In genomic region chr19:27746691-27747380, GRCh38 we compare ENCODE assay signal across 8 cellular contexts.
DNase-seq lines count a peak whose midpoint lies in the region; ATAC-seq lines count a peak whose summit lies in the region.

No MANE protein-coding gene starts in this region.

- no peak overlapping the region for H3K27ac Mint-ChIP-seq in stimulated activated naive B cell treated with anti-CD40 and anti-IgM and Interleukin-4, amounts not matched to agents 10 μg/mL and 1 μg/mL and 100 μg/mL, for 72 hours

- H3K4me3 Mint-ChIP-seq in stimulated activated naive B cell treated with anti-CD40 and anti-IgM and Interleukin-4, amounts not matched to agents 10 μg/mL and 1 μg/mL and 100 μg/mL, for 72 hours: peak overlapping the region in 1 of 2 donors; percentile 30

- H3K27me3 Mint-ChIP-seq in stimulated activated naive B cell treated with anti-CD40 and anti-IgM and Interleukin-4, amounts not matched to agents 10 μg/mL and 1 μg/mL and 100 μg/mL, for 72 hours: no peaks in the 10 kb centered on the region

- DNase-seq in NCI-H748 (lab: John Stamatoyannopoulos, UW; ENCODE audit: unreplicated experiment) (peak; percentile 27), NCI-H748 treated with DMSO at 0.1 percent for 48 hours (lab: John Stamatoyannopoulos, UW) (no peak), astrocyte of the hippocampus (ENCODE audit: low read depth, low spot score) (peak; percentile 73), iPS-NIHi7 (ENCODE audit: extremely low spot score) (peak; percentile 58), RKO (ENCODE audit: low spot score) (no peak)
- DNase-seq in stimulated activated naive B cell treated with anti-CD40 and anti-IgM and Interleukin-4, amounts not matched to agents 10 μg/mL and 1 μg/mL and 100 μg/mL, for 72 hours: peak; percentile 4
- no peak for DNase-seq in NK-92 treated with Interleukin-12 subunit alpha and Interleukin-12 subunit beta, amount 100 ng/mL, for 24 hours (lab: John Stamatoyannopoulos, UW)

- ATAC-seq in stimulated activated naive B cell treated with anti-CD40 and anti-IgM and Interleukin-4, amounts not matched to agents 10 μg/mL and 1 μg/mL and 100 μg/mL, for 72 hours (replicated peaks): peak; percentile 82 to 86
- no peak for ATAC-seq in GM18909 (IDR thresholded peaks at IDR 0.05; ENCODE audit: poor library complexity, unreplicated experiment)

- peaks cover 8 to 17% of the 10 kb centered on the region in 2 donors for H3K4me1 Mint-ChIP-seq in stimulated activated naive B cell treated with anti-CD40 and anti-IgM and Interleukin-4, amounts not matched to agents 10 μg/mL and 1 μg/mL and 100 μg/mL, for 72 hours

- peaks cover 7 to 33% of the 10 kb centered on the region in 2 donors for H3K36me3 Mint-ChIP-seq in stimulated activated naive B cell treated with anti-CD40 and anti-IgM and Interleukin-4, amounts not matched to agents 10 μg/mL and 1 μg/mL and 100 μg/mL, for 72 hours

- H3K9me3 Mint-ChIP-seq in stimulated activated naive B cell treated with anti-CD40 and anti-IgM and Interleukin-4, amounts not matched to agents 10 μg/mL and 1 μg/mL and 100 μg/mL, for 72 hours: peaks cover 1 to 13% of the 10 kb centered on the region in 2 donors

Comparison
In these comparisons a context has a peak if more than half of its experiments do, and no peak if none do; other contexts are left out.
1. DNase-seq: peak in NCI-H748 (single experiment), astrocyte of the hippocampus (single experiment), iPS-NIHi7 (single experiment) and stimulated activated naive B cell treated with anti-CD40 and anti-IgM and Interleukin-4, amounts not matched to agents 10 μg/mL and 1 μg/mL and 100 μg/mL, for 72 hours (single experiment); none in NCI-H748 treated with DMSO at 0.1 percent for 48 hours (single experiment), RKO (single experiment) and NK-92 treated with Interleukin-12 subunit alpha and Interleukin-12 subunit beta, amount 100 ng/mL, for 24 hours (single experiment).